Comparison of ENCODE assay signal across 8 cellular contexts in genomic region chr14:56119221-56119967, GRCh38. TPM values are rescaled to one million over a fixed set of nuclear protein-coding genes. Genes with fewer than 3 reads are reported as not detected.
DNase-seq lines count a peak whose midpoint lies in the region; ATAC-seq lines count a peak whose summit lies in the region.

No MANE protein-coding gene starts in this region.

- POLR2A ChIA-PET in activated CD8-positive, alpha-beta T cell treated with anti-CD3 and anti-CD28 coated beads, Interleukin-2, amount 10 ng/mL, durations not matched to agents 7 days and 5 days (lab: Charles Lee) = interaction anchor here (1.3 kb wide), 1 partner anchor 53 kb away, joined by 7 read pairs; no protein-coding TSS in a partner anchor

- peaks cover 56% of the 10 kb centered on the region for H3K4me1 ChIP-seq in BLaER1
- H3K4me1 ChIP-seq in esophagus (ENCODE audit: control insufficient read depth in 2 of 2, insufficient read depth in 2 of 2, low read length in 1 of 2) = peaks cover 0 to 2% of the 10 kb centered on the region in 2 donors
- peaks cover 48% of the 10 kb centered on the region for H3K4me1 ChIP-seq in mononuclear cell (ENCODE audit: insufficient read depth, low read length)
- peaks cover 20% of the 10 kb centered on the region for H3K4me1 ChIP-seq in thymus (ENCODE audit: control insufficient read depth, insufficient read depth, low read length)

- DNase-seq in NCI-H2029 treated with DMSO at 0.1 percent for 48 hours (lab: John Stamatoyannopoulos, UW) = peak; percentile 85
- DNase-seq in activated CD8-positive, alpha-beta T cell treated with anti-CD3 and anti-CD28 coated beads, Interleukin-2, amount 10 ng/mL, durations not matched to agents 7 days and 5 days = peak; percentile 35

- H3K36me3 ChIP-seq in BLaER1 = no peaks in the 10 kb centered on the region
- H3K36me3 ChIP-seq in esophagus (ENCODE audit: control insufficient read depth in 2 of 2, insufficient read depth in 2 of 2, low read length in 1 of 2) = no peaks in the 10 kb centered on the region
- H3K36me3 ChIP-seq in thymus (ENCODE audit: control insufficient read depth, insufficient read depth) = no peaks in the 10 kb centered on the region

- WGBS in esophagus, 2 donors = 1% methylated on average over 44 to 49 of the region's 49 CpGs
- under 1% methylated on average over 49 of the region's 49 CpGs for WGBS in thymus

- H3K4me3 ChIP-seq in BLaER1 (peak overlapping the region; percentile 99), esophagus (ENCODE audit: low read depth in 1 of 2, low read length in 2 of 2) (peak overlapping the region; percentile 84 to 85), mononuclear cell (ENCODE audit: low read length) (peak overlapping the region; percentile 64), thymus (ENCODE audit: low read length) (peak overlapping the region; percentile 90)

- no peaks in the 10 kb centered on the region for H3K36me3 Mint-ChIP-seq in activated CD8-positive, alpha-beta T cell treated with anti-CD3 and anti-CD28 coated beads, Interleukin-2, amount 10 ng/mL, durations not matched to agents 7 days and 5 days (ENCODE audit: low read depth)

- peak overlapping the region; percentile 70 for H3K4me3 Mint-ChIP-seq in activated CD8-positive, alpha-beta T cell treated with anti-CD3 and anti-CD28 coated beads, Interleukin-2, amount 10 ng/mL, durations not matched to agents 7 days and 5 days

- no peak overlapping the region for H3K27ac Mint-ChIP-seq in activated CD8-positive, alpha-beta T cell treated with anti-CD3 and anti-CD28 coated beads, Interleukin-2, amount 10 ng/mL, durations not matched to agents 7 days and 5 days

- peaks cover 55% of the 10 kb centered on the region for H4K20me1 ChIP-seq in BLaER1

- H3K4me2 ChIP-seq in BLaER1 = peak overlapping the region; percentile 90

- peak; percentile 27 for ATAC-seq in GM19463 (IDR thresholded peaks at IDR 0.05; ENCODE audit: unreplicated experiment)
- ATAC-seq in activated CD8-positive, alpha-beta T cell treated with anti-CD3 and anti-CD28 coated beads, Interleukin-2, amount 10 ng/mL, durations not matched to agents 7 days and 5 days = peak; percentile 30
- no peak for ATAC-seq in HG03196 (IDR thresholded peaks at IDR 0.05; ENCODE audit: unreplicated experiment)

- H3K9me3 ChIP-seq in BLaER1 = no peaks in the 10 kb centered on the region
- H3K9me3 ChIP-seq in esophagus (ENCODE audit: control insufficient read depth in 2 of 2, insufficient read depth in 1 of 2, low read depth in 1 of 2, low read length in 1 of 2) = no peaks in the 10 kb centered on the region
- H3K9me3 ChIP-seq in mononuclear cell (ENCODE audit: low read depth, low read length) = no peaks in the 10 kb centered on the region
- no peaks in the 10 kb centered on the region for H3K9me3 ChIP-seq in thymus (ENCODE audit: control insufficient read depth)

- H3K27me3 ChIP-seq in BLaER1 (no peaks in the 10 kb centered on the region), esophagus (ENCODE audit: control insufficient read depth in 1 of 2, insufficient read depth in 2 of 2, low read length in 2 of 2) (no peaks in the 10 kb centered on the region), mononuclear cell (ENCODE audit: insufficient read depth, low read length) (peaks cover 4% of the 10 kb centered on the region), thymus (ENCODE audit: control insufficient read depth, insufficient read depth) (no peaks in the 10 kb centered on the region)

- H3K9me3 Mint-ChIP-seq in activated CD8-positive, alpha-beta T cell treated with anti-CD3 and anti-CD28 coated beads, Interleukin-2, amount 10 ng/mL, durations not matched to agents 7 days and 5 days (ENCODE audit: insufficient read depth) = no peaks in the 10 kb centered on the region

- H3K27ac ChIP-seq in BLaER1 = peak overlapping the region; percentile 96
- H3K27ac ChIP-seq in esophagus (ENCODE audit: low read depth in 2 of 2, low read length in 1 of 2) = peak overlapping the region; percentile 87 to 91
- peak overlapping the region; percentile 96 for H3K27ac ChIP-seq in thymus (ENCODE audit: low read depth)

- CTCF ChIA-PET in activated CD8-positive, alpha-beta T cell treated with anti-CD3 and anti-CD28 coated beads, Interleukin-2, amount 10 ng/mL, durations not matched to agents 7 days and 5 days (lab: Charles Lee) = interaction anchor here (1.0 to 1.2 kb wide), 2 partner anchors 8 to 18 kb away, joined by 3 to 4 read pairs; no protein-coding TSS in a partner anchor

- H3K4me1 Mint-ChIP-seq in activated CD8-positive, alpha-beta T cell treated with anti-CD3 and anti-CD28 coated beads, Interleukin-2, amount 10 ng/mL, durations not matched to agents 7 days and 5 days (ENCODE audit: low read depth) = peaks cover 25% of the 10 kb centered on the region

- H3K9ac ChIP-seq in BLaER1 = peak overlapping the region; percentile 96

- peaks cover 35% of the 10 kb centered on the region for H3K27me3 Mint-ChIP-seq in activated CD8-positive, alpha-beta T cell treated with anti-CD3 and anti-CD28 coated beads, Interleukin-2, amount 10 ng/mL, durations not matched to agents 7 days and 5 days (ENCODE audit: low read depth)

RNA-seq across cellular contexts. Expression of gene PELI2, which starts 1.2 kb away (rescaled TPM):
- under 1 TPM; 0.57 to 0.68 TPM for total RNA-seq in activated CD8-positive, alpha-beta T cell treated with anti-CD3 and anti-CD28 coated beads, Interleukin-2, amount 10 ng/mL, durations not matched to agents 7 days and 5 days
- 1 to 10 TPM in 1 of 2 donors, under 1 TPM in 1; 0.86 to 1.4 TPM for polyA plus RNA-seq in esophagus
- 31.9 TPM for total RNA-seq in mononuclear cell
- 8.6 TPM for polyA plus RNA-seq in thymus

Comparison
In these comparisons a context has a peak if more than half of its experiments do, and no peak if none do; other contexts are left out.
1. RNA of gene PELI2, which starts 1.2 kb away (total RNA-seq): 31.9 TPM in mononuclear cell (single experiment); 0.57 to 0.68 TPM in activated CD8-positive, alpha-beta T cell treated with anti-CD3 and anti-CD28 coated beads, Interleukin-2, amount 10 ng/mL, durations not matched to agents 7 days and 5 days; every median in the first group is over 10 times any median in the second.
2. Peak in every context shown above with its lines, with median percentiles within 50 percentile points of each other: H3K27ac ChIP-seq and H3K4me3 ChIP-seq.